28 cellular contexts compared by ENCODE assay signal in the genomic region with DNA sequence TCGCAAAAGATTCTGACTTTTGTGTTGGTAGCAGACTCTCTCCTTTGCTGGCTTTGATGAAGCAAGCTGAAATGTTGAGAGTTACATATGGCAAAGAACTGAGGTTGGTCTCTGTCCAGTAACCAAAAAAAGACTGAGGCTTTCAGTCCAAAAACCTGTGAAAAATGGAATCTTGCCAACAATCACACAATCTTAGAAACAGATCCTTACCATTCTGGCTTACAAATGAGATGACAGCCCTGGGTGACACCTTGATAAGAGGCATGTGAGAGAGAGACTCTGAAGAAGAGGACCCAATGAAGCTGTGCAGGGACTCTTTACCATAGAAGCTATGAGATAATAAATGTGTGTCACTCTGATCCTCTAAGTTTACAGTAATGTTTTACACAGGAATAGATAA.
"Had no signal": no experiment of that assay in that cellular context is flagged by ENCODE, and none has a peak within 500 bp of the region (broad histone marks: within the 10 kb centered on the region; RNA-seq: fewer than 3 reads in every experiment).

No MANE protein-coding gene starts in this region.

- H3K9me3 Mint-ChIP-seq: activated CD4-positive, alpha-beta T cell treated with anti-CD3 and anti-CD28 coated beads, Interleukin-2, amount 10 ng/mL, durations not matched to agents 24 days and 14 days; activated CD8-positive, alpha-beta T cell treated with anti-CD3 and anti-CD28 coated beads for 36 hours; activated naive CD4-positive, alpha-beta T cell treated with anti-CD3 and anti-CD28 coated beads, Interleukin-2, amount 50 U/mL, for 24 hours; activated naive CD8-positive, alpha-beta T cell treated with anti-CD3 and anti-CD28 coated beads, Interleukin-2, amount 10 ng/mL, durations not matched to agents 7 days and 5 days; activated T-cell treated with anti-CD3 and anti-CD28 coated beads, Interleukin-2, amount 50 U/mL, for 72 hours; activated T-helper 17 cell treated with anti-CD3 and anti-CD28 coated beads, Interleukin-2, amount 50 U/mL, for 72 hours had no signal

- H3K4me3 Mint-ChIP-seq: activated CD4-positive, alpha-beta T cell treated with anti-CD3 and anti-CD28 coated beads, Interleukin-2, amount 10 ng/mL, durations not matched to agents 24 days and 14 days; activated CD8-positive, alpha-beta T cell treated with anti-CD3 and anti-CD28 coated beads for 36 hours; activated naive CD4-positive, alpha-beta T cell treated with anti-CD3 and anti-CD28 coated beads, Interleukin-2, amount 50 U/mL, for 24 hours; activated naive CD8-positive, alpha-beta T cell treated with anti-CD3 and anti-CD28 coated beads, Interleukin-2, amount 10 ng/mL, durations not matched to agents 7 days and 5 days; activated T-cell treated with anti-CD3 and anti-CD28 coated beads, Interleukin-2, amount 50 U/mL, for 72 hours; activated T-helper 17 cell treated with anti-CD3 and anti-CD28 coated beads, Interleukin-2, amount 50 U/mL, for 72 hours had no signal

- FAIRE-seq: RCC 7860 had no signal

- H3K4me1 Mint-ChIP-seq: activated CD4-positive, alpha-beta T cell treated with anti-CD3 and anti-CD28 coated beads, Interleukin-2, amount 10 ng/mL, durations not matched to agents 24 days and 14 days; activated naive CD4-positive, alpha-beta T cell treated with anti-CD3 and anti-CD28 coated beads, Interleukin-2, amount 50 U/mL, for 24 hours; activated naive CD8-positive, alpha-beta T cell treated with anti-CD3 and anti-CD28 coated beads, Interleukin-2, amount 10 ng/mL, durations not matched to agents 7 days and 5 days; activated T-helper 17 cell treated with anti-CD3 and anti-CD28 coated beads, Interleukin-2, amount 50 U/mL, for 72 hours had no signal

- DNase-seq: activated CD4-positive, alpha-beta T cell treated with anti-CD3 and anti-CD28 coated beads, Interleukin-2, amount 10 ng/mL, durations not matched to agents 24 days and 14 days; activated CD4-positive, alpha-beta T cell treated with anti-CD3 and anti-CD28 coated beads, Interleukin-2, amount 50 U/mL, for 4 hours; activated CD8-positive, alpha-beta T cell treated with anti-CD3 and anti-CD28 coated beads for 36 hours; activated gamma-delta T cell; activated naive CD4-positive, alpha-beta T cell treated with Interleukin-2 at 50 U/mL for 16 hours; activated naive CD8-positive, alpha-beta T cell treated with anti-CD3 and anti-CD28 coated beads, Interleukin-2, amount 10 ng/mL, durations not matched to agents 7 days and 5 days; activated T-cell treated with anti-CD3 and anti-CD28 coated beads, Interleukin-2, amount 50 U/mL, for 1 hour; activated T-cell treated with anti-CD3 and anti-CD28 coated beads, Interleukin-2, amount 50 U/mL, for 72 hours; amygdala; body of pancreas; NCI-H1092 treated with DMSO at 0.1 percent for 48 hours; NCI-H1417 treated with DMSO at 0.1 percent for 48 hours; NCI-H187 treated with DMSO at 0.1 percent for 48 hours; NCI-H2081 treated with DMSO at 0.1 percent for 48 hours; NCI-H226; NCI-H510A; NCI-H526; NCI-H748 treated with DMSO at 0.1 percent for 48 hours; PC-9; Right ventricle myocardium superior; SW 1271; T-helper 1 cell; T-helper 2 cell; T-helper 9 cell; WERI-Rb-1 had no signal

- H3K27me3 Mint-ChIP-seq: activated CD4-positive, alpha-beta T cell treated with anti-CD3 and anti-CD28 coated beads, Interleukin-2, amount 10 ng/mL, durations not matched to agents 24 days and 14 days; activated CD8-positive, alpha-beta T cell treated with anti-CD3 and anti-CD28 coated beads for 36 hours; activated naive CD4-positive, alpha-beta T cell treated with anti-CD3 and anti-CD28 coated beads, Interleukin-2, amount 50 U/mL, for 24 hours; activated naive CD8-positive, alpha-beta T cell treated with anti-CD3 and anti-CD28 coated beads, Interleukin-2, amount 10 ng/mL, durations not matched to agents 7 days and 5 days had no signal

- H3K27ac Mint-ChIP-seq: activated CD4-positive, alpha-beta T cell treated with anti-CD3 and anti-CD28 coated beads, Interleukin-2, amount 10 ng/mL, durations not matched to agents 24 days and 14 days; activated CD8-positive, alpha-beta T cell treated with anti-CD3 and anti-CD28 coated beads for 36 hours; activated naive CD4-positive, alpha-beta T cell treated with anti-CD3 and anti-CD28 coated beads, Interleukin-2, amount 50 U/mL, for 24 hours; activated naive CD8-positive, alpha-beta T cell treated with anti-CD3 and anti-CD28 coated beads, Interleukin-2, amount 10 ng/mL, durations not matched to agents 7 days and 5 days; activated T-cell treated with anti-CD3 and anti-CD28 coated beads, Interleukin-2, amount 50 U/mL, for 72 hours; activated T-helper 17 cell treated with anti-CD3 and anti-CD28 coated beads, Interleukin-2, amount 50 U/mL, for 72 hours had no signal

- H3K36me3 Mint-ChIP-seq: activated naive CD4-positive, alpha-beta T cell treated with anti-CD3 and anti-CD28 coated beads, Interleukin-2, amount 50 U/mL, for 24 hours; activated naive CD8-positive, alpha-beta T cell treated with anti-CD3 and anti-CD28 coated beads, Interleukin-2, amount 10 ng/mL, durations not matched to agents 7 days and 5 days had no signal
